In genomic region chr5:28402590-28403301, GRCh38 we compare ENCODE assay signal across 1 cellular context.
TF ChIP-seq lines count a peak whose summit lies in the region.

No MANE protein-coding gene starts in this region.

TF ChIP-seq in H1, 55 proteins besides CTCF, POLR2A, EP300 and RAD21 (continued from another document):
- TF ChIP-seq KDM1A (IDR thresholded peaks at IDR 0.05; ENCODE audit: borderline replicate concordance, low read length): no peak
- no peak for TF ChIP-seq RBBP5 (IDR thresholded peaks at IDR 0.05; ENCODE audit: borderline replicate concordance, low read depth, low read length)
- no peak for TF ChIP-seq SIRT6 (IDR thresholded peaks at IDR 0.05; ENCODE audit: low read length)
- no peak for TF ChIP-seq SP4 (IDR thresholded peaks at IDR 0.05; ENCODE audit: low read length)
- no peak for TF ChIP-seq ZNF274 (IDR thresholded peaks at IDR 0.05; ENCODE audit: borderline replicate concordance, extremely low read depth, low read length)
- no peak for TF ChIP-seq NANOG (IDR thresholded peaks at IDR 0.05; ENCODE audit: insufficient read depth, low read depth, low read length, poor library complexity, severe bottlenecking)
- no peak for TF ChIP-seq SP1 (IDR thresholded peaks at IDR 0.05; ENCODE audit: low read depth, low read length)
- TF ChIP-seq CHD7 (IDR thresholded peaks at IDR 0.05; ENCODE audit: insufficient replicate concordance, low read length): no peak
